8 cellular contexts compared by ENCODE assay signal in the genomic region with DNA sequence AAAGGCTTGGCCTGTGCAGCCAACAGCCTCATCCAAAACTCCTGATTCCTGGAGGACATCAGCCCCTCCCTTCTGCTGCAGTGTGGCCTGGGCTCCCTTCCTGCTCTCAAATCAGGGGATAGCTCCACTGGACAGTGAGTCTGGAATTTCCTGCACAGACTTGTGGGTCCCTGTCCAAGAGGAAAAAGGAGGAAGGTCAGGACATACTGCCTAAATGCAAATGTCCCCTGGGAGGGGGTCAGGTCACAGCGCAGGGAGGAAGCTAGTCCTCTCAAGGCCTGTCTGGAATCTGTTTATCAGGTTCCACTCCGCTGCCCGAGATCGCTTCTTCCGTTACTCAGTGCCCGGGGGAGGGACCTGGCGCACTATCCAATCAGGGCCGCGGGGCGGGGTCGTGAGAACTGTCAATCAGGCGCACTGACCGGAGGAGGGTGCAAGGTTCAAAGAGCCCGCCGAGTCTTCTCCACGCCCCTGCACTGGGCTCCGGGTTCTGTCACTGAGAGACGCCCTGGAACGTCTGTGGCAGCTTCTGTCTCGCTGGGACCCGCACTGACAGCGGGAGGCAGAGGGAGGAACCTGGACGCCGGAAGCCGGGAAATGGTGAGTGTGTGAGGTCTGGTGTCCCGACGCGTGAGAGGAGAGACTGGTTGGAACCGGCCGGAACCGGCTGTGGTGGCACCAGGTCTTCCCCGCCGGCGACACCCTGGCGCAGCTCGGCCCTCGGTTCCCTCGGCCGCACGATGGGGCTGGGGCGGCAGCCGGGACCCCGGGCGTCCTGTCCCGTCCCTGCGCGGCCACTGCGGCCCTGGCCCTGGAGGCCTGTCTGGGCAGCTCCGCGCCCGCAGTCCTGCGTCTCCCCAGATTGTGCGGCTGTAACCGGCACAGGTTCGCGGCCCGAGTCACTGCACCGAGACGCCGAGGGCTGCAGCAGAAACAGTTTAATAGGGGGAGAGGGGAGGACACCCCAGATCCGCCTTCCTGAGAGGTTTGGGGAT. TPM values are rescaled to one million over a fixed set of nuclear protein-coding genes. Genes with fewer than 3 reads are reported as not detected.
DNase-seq lines count a peak whose midpoint lies in the region; ATAC-seq, FAIRE-seq and TF ChIP-seq lines count a peak whose summit lies in the region.

Gene ZNF441, plus strand, starts transcription at position 404 of the 995 bp plus-strand sequence. Its CDS starts 194 bp downstream, at position 598.

- no peak within 1 kb of the TSS for H3K9ac ChIP-seq in mammary epithelial cell (ENCODE audit: insufficient read depth, low read length)

- TSS peak; percentile 19 for BruUV-seq in mammary epithelial cell (replicated peaks; lab: Mats Ljungman, UMichigan)

- CTCF ChIA-PET in mammary epithelial cell (lab: Charles Lee; ENCODE audit: low non-redundant PET), result interaction anchor here (0.7 to 0.8 kb wide), 2 partner anchors 31 to 292 kb away, joined by 3 to 5 read pairs; partner anchors contain the start of gene ZNF491

- dilution Hi-C loops in mammary epithelial cell (cut with HindIII; ENCODE audit: low sequenced_read_pairs), result no loop called here

- H3K4me3 ChIP-seq in WI38 (ENCODE audit: low read depth, low read length) (peak within 1 kb of the TSS; percentile 84), mammary epithelial cell (replicated peaks in 1 of 3; ENCODE audit: insufficient read depth in 1 of 3, low read depth in 2 of 3, low read length in 3 of 3) (peak within 1 kb of the TSS; percentile 46 to 59 (median 50)), small intestine (ENCODE audit: low read depth in 1 of 2, low read length in 2 of 2) (peak within 1 kb of the TSS; percentile 70 to 72)

- DNase-seq in 8988T (peak; percentile 50), NCI-H2196 (lab: John Stamatoyannopoulos, UW; ENCODE audit: unreplicated experiment) (peak; percentile 95), mammary epithelial cell (peak; percentile 92), iPS-NIHi7 (ENCODE audit: extremely low spot score) (peak; percentile 96), small intestine (peak; percentile 98)

- in situ Hi-C loops in mammary epithelial cell (cut with MboI; ENCODE audit: low sequenced_read_pairs in 2 of 2), result no loop called here

- peak within 1 kb of the TSS; percentile 95 for H2AFZ ChIP-seq in mammary epithelial cell (ENCODE audit: low read depth, low read length)

- H3K4me1 ChIP-seq in mammary epithelial cell (ENCODE audit: insufficient read depth, low read length), result no peaks in the 10 kb centered on the region
- H3K4me1 ChIP-seq in small intestine (ENCODE audit: control insufficient read depth in 2 of 2, insufficient read depth in 1 of 2, low read depth in 1 of 2, low read length in 1 of 2), result peaks cover 0 to 3% of the 10 kb centered on the region in 2 donors

- TF ChIP-seq CTCF in WI38 (IDR thresholded peaks at IDR 0.05; ENCODE audit: low read depth, low read length), result no peak
- TF ChIP-seq CTCF in mammary epithelial cell (conservative IDR thresholded peaks at IDR 0.05 in 1 of 2, IDR thresholded peaks at IDR 0.05 in 1 of 2; ENCODE audit: extremely low read depth in 1 of 2, insufficient read depth in 1 of 2, low read depth in 1 of 2, low read length in 2 of 2), result no peak

- no peak for FAIRE-seq in small intestine (lab: Jason Lieb, UNC)

- H3K4me2 ChIP-seq in mammary epithelial cell (ENCODE audit: insufficient read depth, low read depth, low read length), result peak within 1 kb of the TSS; percentile 68

- H3K27me3 ChIP-seq in mammary epithelial cell (ENCODE audit: insufficient read depth, low read length) (no peaks in the 10 kb centered on the region), small intestine (ENCODE audit: control insufficient read depth in 2 of 2, insufficient read depth in 2 of 2, low read length in 2 of 2) (no peaks in the 10 kb centered on the region)

- H3K9me3 ChIP-seq in mammary epithelial cell (replicated peaks; ENCODE audit: insufficient read depth, low read length), result peaks cover 7% of the 10 kb centered on the region
- H3K9me3 ChIP-seq in small intestine (ENCODE audit: control insufficient read depth, low read depth), result no peaks in the 10 kb centered on the region

- H4K20me1 ChIP-seq in mammary epithelial cell (ENCODE audit: insufficient read depth, low read length), result no peaks in the 10 kb centered on the region

- peak; percentile 70 for ATAC-seq in GM18861 (IDR thresholded peaks at IDR 0.05; ENCODE audit: unreplicated experiment)
- ATAC-seq in HG03066 (IDR thresholded peaks at IDR 0.05; ENCODE audit: low read depth, unreplicated experiment), result peak; percentile 90

- WGBS in mammary epithelial cell (ENCODE audit: low coverage, missing lambda C conversion rate), result 7% methylated on average over 32 of the region's 61 CpGs
- 0 to 1% (median 0%) methylated on average over 55 to 61 of the region's 61 CpGs for WGBS in small intestine, 3 donors

- no peaks in the 10 kb centered on the region for H3K36me3 ChIP-seq in mammary epithelial cell (ENCODE audit: insufficient read depth, low read length)
- H3K36me3 ChIP-seq in small intestine (ENCODE audit: control insufficient read depth in 2 of 2, insufficient read depth in 2 of 2, low read length in 2 of 2), result no peaks in the 10 kb centered on the region

- intact Hi-C loops in mammary epithelial cell (cut with micrococcal nuclease), result loop anchor here (2.0 to 5.0 kb wide), 3 partner anchors 28 to 65 kb away; partner anchors contain the start of genes ZNF440 and ZNF823

- H3K27ac ChIP-seq in mammary epithelial cell (ENCODE audit: insufficient read depth, low read depth, low read length), result peak within 1 kb of the TSS; percentile 9
- peak within 1 kb of the TSS; percentile 86 to 92 for H3K27ac ChIP-seq in small intestine (ENCODE audit: low read depth in 1 of 2, low read length in 1 of 2)

- no peaks in the 10 kb centered on the region for H3K79me2 ChIP-seq in mammary epithelial cell (ENCODE audit: insufficient read depth, low read length)

RNA-seq across cellular contexts. Expression of gene ZNF441, which starts in this region (rescaled TPM):
- total RNA-seq in mammary epithelial cell, result 1 to 10 TPM; 3.1 to 6.7 TPM
- 0.86 TPM for polyA plus RNA-seq in mammary epithelial cell
- polyA minus RNA-seq in mammary epithelial cell, result 2.1 TPM
- 1 to 10 TPM; 1.4 to 2.6 (median 1.6) TPM for polyA plus RNA-seq in small intestine

Comparison
In these comparisons a context has a peak if more than half of its experiments do, and no peak if none do; other contexts are left out.
1. Peak in every context shown above with its lines: DNase-seq, ATAC-seq, H3K4me3 ChIP-seq and H3K27ac ChIP-seq.